In genomic region chr2:238418999-238419546, GRCh38 we compare ENCODE assay signal across 20 cellular contexts.
"Had no signal": no experiment of that assay in that cellular context is flagged by ENCODE, and none has a peak within 500 bp of the region (broad histone marks: within the 10 kb centered on the region; RNA-seq: fewer than 3 reads in every experiment).

No MANE protein-coding gene starts in this region.

- H3K4me2 ChIP-seq: neural progenitor cell had no signal

- H3K27ac ChIP-seq: coronary artery, neural progenitor cell, right atrium auricular region, thyroid gland had no signal

- H3K27me3 Mint-ChIP-seq: memory B cell, type B pancreatic cell had no signal

- H3K4me3 Mint-ChIP-seq: immature natural killer cell; memory B cell; natural killer cell; neural progenitor cell; stimulated activated effector memory CD8-positive, alpha-beta T cell treated with anti-CD3 and anti-CD28 coated beads, Interleukin-12 subunit alpha, Interleukin-12 subunit beta, amount 100 ng/mL, for 72 hours; type B pancreatic cell had no signal

- H3K27me3 ChIP-seq: esophagus squamous epithelium, neural progenitor cell, right atrium auricular region, stomach, thyroid gland had no signal

- H3K9ac ChIP-seq: neural progenitor cell had no signal

- H3K4me3 ChIP-seq: coronary artery, esophagus squamous epithelium, lung, neural progenitor cell, prostate gland, right atrium auricular region, stomach, thyroid gland had no signal

- H3K9me3 Mint-ChIP-seq: natural killer cell, neural progenitor cell had no signal

- H2AFZ ChIP-seq: neural progenitor cell had no signal

- H3K27ac Mint-ChIP-seq: immature natural killer cell, memory B cell, natural killer cell, neural progenitor cell had no signal

- H3K9me3 ChIP-seq: esophagus squamous epithelium, prostate gland, thyroid gland had no signal

- H3K4me1 Mint-ChIP-seq: memory B cell had no signal

- DNase-seq: dermis blood vessel endothelial cell; effector memory CD4-positive, alpha-beta T cell; erythroblast; esophagus squamous epithelium; hypothalamus; immature natural killer cell; natural killer cell; stimulated activated CD4-positive, alpha-beta T cell treated with anti-CD3 and anti-CD28 coated beads, Interleukin-2, amount 100 ng/mL, for 24 hours; stimulated activated CD4-positive, alpha-beta T cell treated with anti-CD3 and anti-CD28 coated beads, Interleukin-4, amount 100 ng/mL, for 24 hours; stimulated activated naive CD4-positive, alpha-beta T cell treated with Interleukin-2 at 50 U/mL for 16 hours; stomach; thyroid gland had no signal

- H3K36me3 ChIP-seq: esophagus squamous epithelium, neural progenitor cell, prostate gland, right atrium auricular region, stomach, thyroid gland had no signal

- H3K36me3 Mint-ChIP-seq: natural killer cell; neural progenitor cell; stimulated activated effector memory CD8-positive, alpha-beta T cell treated with anti-CD3 and anti-CD28 coated beads, Interleukin-12 subunit alpha, Interleukin-12 subunit beta, amount 100 ng/mL, for 72 hours; type B pancreatic cell had no signal
